9 cellular contexts compared by ENCODE assay signal in genomic region chr5:95858023-95858461, GRCh38. TPM values are rescaled to one million over a fixed set of nuclear protein-coding genes. Genes with fewer than 3 reads are reported as not detected.
DNase-seq lines count a peak whose midpoint lies in the region; ATAC-seq, FAIRE-seq and TF ChIP-seq lines count a peak whose summit lies in the region.
"Had no signal": no experiment of that assay in that cellular context is flagged by ENCODE, and none has a peak within 500 bp of the region (broad histone marks: within the 10 kb centered on the region; RNA-seq: fewer than 3 reads in every experiment).

No MANE protein-coding gene starts in this region.

- H3K36me3 ChIP-seq in skeletal muscle tissue (ENCODE audit: control insufficient read depth in 3 of 3, insufficient read depth in 3 of 3, low read length in 3 of 3), result no peaks in the 10 kb centered on the region

- no peaks in the 10 kb centered on the region for H3K9me3 Mint-ChIP-seq in activated T-helper 1 cell treated with anti-CD3 and anti-CD28 coated beads, Interleukin-12 subunit alpha, Interleukin-12 subunit beta, Interleukin-2, Interleukin-4 antibody, amounts not matched to agents 30 ng/mL and 10 ng/mL and 1 ng/mL, durations not matched to agents 14 hours and 24 hours and 36 hours
- H3K9me3 Mint-ChIP-seq: naive thymus-derived CD8-positive, alpha-beta T cell had no signal

- peaks cover 24 to 57% (median 45%) of the 10 kb centered on the region in 3 donors for H3K4me1 ChIP-seq in skeletal muscle tissue (ENCODE audit: control insufficient read depth in 3 of 3, insufficient read depth in 3 of 3, low read length in 3 of 3)

- H3K27ac Mint-ChIP-seq in activated T-helper 1 cell treated with anti-CD3 and anti-CD28 coated beads, Interleukin-12 subunit alpha, Interleukin-12 subunit beta, Interleukin-2, Interleukin-4 antibody, amounts not matched to agents 30 ng/mL and 10 ng/mL and 1 ng/mL, durations not matched to agents 14 hours and 24 hours and 36 hours, result no peak overlapping the region

- H3K4me3 ChIP-seq in skeletal muscle tissue (ENCODE audit: low read length in 3 of 3), result no peak overlapping the region

- no peaks in the 10 kb centered on the region for H3K27me3 ChIP-seq in skeletal muscle tissue (ENCODE audit: control insufficient read depth in 3 of 3, insufficient read depth in 3 of 3, low read length in 3 of 3)

- no peaks in the 10 kb centered on the region for H3K36me3 Mint-ChIP-seq in activated T-helper 1 cell treated with anti-CD3 and anti-CD28 coated beads, Interleukin-12 subunit alpha, Interleukin-12 subunit beta, Interleukin-2, Interleukin-4 antibody, amounts not matched to agents 30 ng/mL and 10 ng/mL and 1 ng/mL, durations not matched to agents 14 hours and 24 hours and 36 hours (ENCODE audit: low read depth)
- H3K36me3 Mint-ChIP-seq: naive thymus-derived CD8-positive, alpha-beta T cell had no signal

- no peak for ATAC-seq in GM21526 (IDR thresholded peaks at IDR 0.05; ENCODE audit: low FRiP score, unreplicated experiment)

- no peak for TF ChIP-seq POLR2A in GM12891 (IDR thresholded peaks at IDR 0.05; ENCODE audit: low read depth, low read length)

- H3K4me3 Mint-ChIP-seq in activated T-helper 1 cell treated with anti-CD3 and anti-CD28 coated beads, Interleukin-12 subunit alpha, Interleukin-12 subunit beta, Interleukin-2, Interleukin-4 antibody, amounts not matched to agents 30 ng/mL and 10 ng/mL and 1 ng/mL, durations not matched to agents 14 hours and 24 hours and 36 hours, result no peak overlapping the region

- DNase-seq in GM12891 (ENCODE audit: insufficient read length, low spot score) (no peak), hepatic stellate cell (ENCODE audit: low spot score) (peak; percentile 47), KG1 (lab: John Stamatoyannopoulos, UW) (no peak), epidermal melanocyte (ENCODE audit: insufficient read length, low spot score) (no peak)
- DNase-seq in activated T-helper 1 cell treated with anti-CD3 and anti-CD28 coated beads, Interleukin-12 subunit alpha, Interleukin-12 subunit beta, Interleukin-2, Interleukin-4 antibody, amounts not matched to agents 30 ng/mL and 10 ng/mL and 1 ng/mL, durations not matched to agents 14 hours and 24 hours and 36 hours (ENCODE audit: low spot score), result no peak

- FAIRE-seq in GM12891 (lab: Jason Lieb, UNC), result peak; percentile 57

- no peaks in the 10 kb centered on the region for H3K9me3 ChIP-seq in skeletal muscle tissue (ENCODE audit: control insufficient read depth in 3 of 3, low read length in 3 of 3)

- H3K4me1 Mint-ChIP-seq in activated T-helper 1 cell treated with anti-CD3 and anti-CD28 coated beads, Interleukin-12 subunit alpha, Interleukin-12 subunit beta, Interleukin-2, Interleukin-4 antibody, amounts not matched to agents 30 ng/mL and 10 ng/mL and 1 ng/mL, durations not matched to agents 14 hours and 24 hours and 36 hours (ENCODE audit: low read depth), result peaks cover 52% of the 10 kb centered on the region

- intact Hi-C loops in activated T-helper 1 cell treated with anti-CD3 and anti-CD28 coated beads, Interleukin-12 subunit alpha, Interleukin-12 subunit beta, Interleukin-2, Interleukin-4 antibody, amounts not matched to agents 30 ng/mL and 10 ng/mL and 1 ng/mL, durations not matched to agents 14 hours and 24 hours and 36 hours (cut with micrococcal nuclease), result loop anchor here (1.0 to 5.0 kb wide), 9 partner anchors 35 to 743 kb away; partner anchors contain the start of gene ELL2

- H3K27ac ChIP-seq in adipose tissue (ENCODE audit: low read depth, low read length) (peak overlapping the region; percentile 62), skeletal muscle tissue (ENCODE audit: low read depth, low read length) (peak overlapping the region; percentile 62)

- WGBS in adipose tissue, 3 donors, result 40 to 76% (median 42%) methylated on average over 8 of the region's 8 CpGs

- H3K9ac ChIP-seq in skeletal muscle tissue (ENCODE audit: low read depth in 1 of 3, low read length in 3 of 3), result peak overlapping the region in 1 of 3 donors; percentile 26

- H3K27me3 Mint-ChIP-seq in activated T-helper 1 cell treated with anti-CD3 and anti-CD28 coated beads, Interleukin-12 subunit alpha, Interleukin-12 subunit beta, Interleukin-2, Interleukin-4 antibody, amounts not matched to agents 30 ng/mL and 10 ng/mL and 1 ng/mL, durations not matched to agents 14 hours and 24 hours and 36 hours (ENCODE audit: insufficient read depth), result no peaks in the 10 kb centered on the region

TF ChIP-seq in GM12891, 5 proteins besides CTCF, POLR2A, EP300 and RAD21:
- TF ChIP-seq SPI1 (IDR thresholded peaks at IDR 0.05; ENCODE audit: low read depth, low read length) (no peak), TAF1 (IDR thresholded peaks at IDR 0.05; ENCODE audit: low read depth, low read length) (no peak), POU2F2 (IDR thresholded peaks at IDR 0.05; ENCODE audit: low read depth, low read length) (no peak), PAX5 (IDR thresholded peaks at IDR 0.05; ENCODE audit: insufficient read depth, low read length, severe bottlenecking) (no peak), POLR2AphosphoS5 (IDR thresholded peaks at IDR 0.05; ENCODE audit: low read depth, low read length) (no peak)

RNA-seq across cellular contexts. Expression of gene GLRX, which starts 35.5 kb away (rescaled TPM):
- 172 TPM for polyA plus RNA-seq in GM12891 (2012; ENCODE audit: low read depth, missing spikeins)
- 100 to 1,000 TPM in 2 of 3 donors, 10 to 100 TPM in 1; 28.6 to 212 (median 201) TPM for polyA plus RNA-seq in adipose tissue
- total RNA-seq in skeletal muscle tissue, result 6.8 TPM
- 17.2 and 18.3 TPM in 2 replicates for total RNA-seq in activated T-helper 1 cell treated with anti-CD3 and anti-CD28 coated beads, Interleukin-12 subunit alpha, Interleukin-12 subunit beta, Interleukin-2, Interleukin-4 antibody, amounts not matched to agents 30 ng/mL and 10 ng/mL and 1 ng/mL, durations not matched to agents 14 hours and 24 hours and 36 hours
